15 cellular contexts compared by ENCODE assay signal in the genomic region with DNA sequence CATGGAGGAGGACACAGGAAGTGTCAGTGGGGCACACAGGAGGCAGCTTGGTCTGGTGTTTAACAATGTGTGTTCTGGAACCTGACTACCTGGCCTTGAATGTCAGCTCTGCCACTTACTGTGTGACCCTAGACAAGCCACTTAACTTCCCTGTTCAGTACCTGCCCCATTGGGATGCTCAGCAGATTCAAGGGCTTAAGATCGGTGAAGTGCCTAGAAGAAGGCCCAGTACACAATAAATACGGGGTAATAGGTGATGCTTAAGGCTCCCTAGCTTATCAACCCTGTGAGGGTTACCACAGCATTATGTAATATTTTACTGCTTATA. TPM values are rescaled to one million over a fixed set of nuclear protein-coding genes. Genes with fewer than 3 reads are reported as not detected.
DNase-seq lines count a peak whose midpoint lies in the region; ATAC-seq and TF ChIP-seq lines count a peak whose summit lies in the region.
"Had no signal": no experiment of that assay in that cellular context is flagged by ENCODE, and none has a peak within 500 bp of the region (broad histone marks: within the 10 kb centered on the region; RNA-seq: fewer than 3 reads in every experiment).

No MANE protein-coding gene starts in this region.

- H3K4me3 ChIP-seq in CD8-positive, alpha-beta T cell (ENCODE audit: low read depth, low read length), result no peak overlapping the region
- H3K4me3 ChIP-seq in hepatocyte, result no peak overlapping the region
- H3K4me3 ChIP-seq in skeletal muscle satellite cell (ENCODE audit: low read length), result no peak overlapping the region

- H3K4me2 ChIP-seq in hepatocyte (no peak overlapping the region), skeletal muscle satellite cell (ENCODE audit: low read length) (peak overlapping the region; percentile 88)

- H3K27ac Mint-ChIP-seq in CD8-positive, alpha-beta T cell, result peak overlapping the region; percentile 92
- H3K27ac Mint-ChIP-seq in Calu3 (ENCODE audit: unreplicated experiment), result no peak overlapping the region
- H3K27ac Mint-ChIP-seq: activated naive CD8-positive, alpha-beta T cell treated with anti-CD3 and anti-CD28 coated beads, Interleukin-2, amount 50 U/mL, for 24 hours; H9 had no signal

- H3K4me3 Mint-ChIP-seq in CD8-positive, alpha-beta T cell, result peak overlapping the region; percentile 73
- no peak overlapping the region for H3K4me3 Mint-ChIP-seq in Calu3 (ENCODE audit: low read depth, unreplicated experiment)

- H3K9ac ChIP-seq in skeletal muscle satellite cell (ENCODE audit: low read depth, low read length), result peak overlapping the region; percentile 99

- no peaks in the 10 kb centered on the region for H3K27me3 ChIP-seq in CD8-positive, alpha-beta T cell (ENCODE audit: insufficient read depth, low read length)
- H3K27me3 ChIP-seq in hepatocyte (no peaks in the 10 kb centered on the region), skeletal muscle satellite cell (ENCODE audit: control insufficient read depth, insufficient read depth, low read length) (no peaks in the 10 kb centered on the region)

- intact Hi-C loops in CD8-positive, alpha-beta T cell (cut with DNase I, micrococcal nuclease), result loop anchor here (10.0 kb wide), 7 partner anchors 1201 to 1879 kb away; a partner anchor contains a TSS
- intact Hi-C loops in Calu3 (cut with micrococcal nuclease; ENCODE audit: unreplicated experiment), result no loop called here

- H3K27me3 Mint-ChIP-seq in CD8-positive, alpha-beta T cell (ENCODE audit: low read depth), result peaks cover 3% of the 10 kb centered on the region
- no peaks in the 10 kb centered on the region for H3K27me3 Mint-ChIP-seq in Calu3 (ENCODE audit: unreplicated experiment)

- no peak for TF ChIP-seq CTCF in CD8-positive, alpha-beta T cell (IDR thresholded peaks at IDR 0.05)
- TF ChIP-seq CTCF in RWPE1 (conservative IDR thresholded peaks at IDR 0.05; ENCODE audit: low read depth) (no peak), hepatocyte (IDR thresholded peaks at IDR 0.05; ENCODE audit: poor library complexity) (no peak), Calu3 (IDR thresholded peaks at IDR 0.05; ENCODE audit: unreplicated experiment) (no peak)

- ATAC-seq in CD8-positive, alpha-beta T cell, result no peak
- ATAC-seq in HG02885 (IDR thresholded peaks at IDR 0.05; ENCODE audit: poor library complexity, unreplicated experiment), result no peak
- ATAC-seq in GM21423 (IDR thresholded peaks at IDR 0.05; ENCODE audit: unreplicated experiment), result no peak
- ATAC-seq: activated naive CD8-positive, alpha-beta T cell treated with anti-CD3 and anti-CD28 coated beads, Interleukin-2, amount 50 U/mL, for 24 hours had no signal

- POLR2A ChIA-PET in CD8-positive, alpha-beta T cell (lab: Charles Lee), result interaction anchor here (1.0 kb wide), 1 partner anchor 9 kb away, joined by 3 read pairs; no protein-coding TSS in a partner anchor
- POLR2A ChIA-PET in RWPE1 (lab: Yijun Ruan, JAX; ENCODE audit: low non-redundant PET), result no interaction called here

- no peaks in the 10 kb centered on the region for H3K9me2 ChIP-seq in hepatocyte (replicated peaks; ENCODE audit: insufficient read depth)

- H4K20me1 ChIP-seq in hepatocyte (ENCODE audit: insufficient read depth, poor library complexity, severe bottlenecking), result peaks cover 23% of the 10 kb centered on the region

- no peaks in the 10 kb centered on the region for H3K36me3 ChIP-seq in CD8-positive, alpha-beta T cell (ENCODE audit: insufficient read depth, low read length)
- H3K36me3 ChIP-seq in hepatocyte (replicated peaks; ENCODE audit: insufficient read depth, low read depth) (no peaks in the 10 kb centered on the region), skeletal muscle satellite cell (ENCODE audit: insufficient read depth, low read length) (no peaks in the 10 kb centered on the region)

- H3K36me3 Mint-ChIP-seq in CD8-positive, alpha-beta T cell, result peaks cover 17% of the 10 kb centered on the region
- H3K36me3 Mint-ChIP-seq in Calu3 (ENCODE audit: insufficient read depth, unreplicated experiment), result peaks cover 29% of the 10 kb centered on the region

- H3K4me1 Mint-ChIP-seq in CD8-positive, alpha-beta T cell (ENCODE audit: low read depth), result peaks cover 35% of the 10 kb centered on the region
- peaks cover 22% of the 10 kb centered on the region for H3K4me1 Mint-ChIP-seq in Calu3 (ENCODE audit: low read depth, unreplicated experiment)

- H3K79me2 ChIP-seq in hepatocyte, result peaks cover 32% of the 10 kb centered on the region

- no peak overlapping the region for H2AFZ ChIP-seq in hepatocyte

- WGBS in hepatocyte (ENCODE audit: low lambda C conversion rate, missing lambda C conversion rate), result 91% methylated on average over 2 of the region's 2 CpGs

- H3K4me1 ChIP-seq in CD8-positive, alpha-beta T cell (ENCODE audit: insufficient read depth, low read length), result peaks cover 23% of the 10 kb centered on the region
- H3K4me1 ChIP-seq in hepatocyte (ENCODE audit: insufficient read depth) (peaks cover 27% of the 10 kb centered on the region), skeletal muscle satellite cell (ENCODE audit: control insufficient read depth, insufficient read depth, low read length) (peaks cover 39% of the 10 kb centered on the region)

- H3K27ac ChIP-seq in CD8-positive, alpha-beta T cell (ENCODE audit: low read depth, low read length), result no peak overlapping the region
- peak overlapping the region; percentile 82 for H3K27ac ChIP-seq in RWPE1
- peak overlapping the region; percentile 71 for H3K27ac ChIP-seq in hepatocyte

- no TSS peak for BruUV-seq in Calu3 (replicated peaks; lab: Mats Ljungman, UMichigan)

- no peaks in the 10 kb centered on the region for H3K9me3 Mint-ChIP-seq in CD8-positive, alpha-beta T cell
- H3K9me3 Mint-ChIP-seq in Calu3 (ENCODE audit: low read depth, unreplicated experiment), result no peaks in the 10 kb centered on the region
- H3K9me3 Mint-ChIP-seq: activated naive CD8-positive, alpha-beta T cell treated with anti-CD3 and anti-CD28 coated beads, Interleukin-2, amount 50 U/mL, for 24 hours; H9 had no signal

- H3K9me3 ChIP-seq in CD8-positive, alpha-beta T cell (ENCODE audit: low read length), result no peaks in the 10 kb centered on the region
- H3K9me3 ChIP-seq in hepatocyte (ENCODE audit: low read depth) (no peaks in the 10 kb centered on the region), skeletal muscle satellite cell (replicated peaks; ENCODE audit: low read length) (no peaks in the 10 kb centered on the region)

- no peak for DNase-seq in CD8-positive, alpha-beta T cell
- DNase-seq in RWPE1 (ENCODE audit: low spot score) (no peak), hepatocyte (ENCODE audit: low spot score) (no peak), Calu3 (no peak), amygdala (lab: John Stamatoyannopoulos, UW) (no peak)
- DNase-seq: activated CD4-positive, alpha-beta T cell treated with anti-CD3 and anti-CD28 coated beads, Interleukin-2, amount 50 U/mL, for 4 hours; activated naive CD8-positive, alpha-beta T cell treated with anti-CD3 and anti-CD28 coated beads, Interleukin-2, amount 50 U/mL, for 24 hours; effector CD8-positive, alpha-beta T cell; H9; NCI-H524; T-helper 1 cell had no signal

- CTCF ChIA-PET in CD8-positive, alpha-beta T cell (lab: Charles Lee), result interaction anchor here (1.8 kb wide), 1 partner anchor 9 kb away, joined by 3 read pairs; no protein-coding TSS in a partner anchor
- CTCF ChIA-PET in RWPE1 (lab: Yijun Ruan, JAX) (interaction anchor here (0.6 kb wide), 1 partner anchor 125 kb away, joined by 3 read pairs; no protein-coding TSS in a partner anchor), Calu3 (lab: Charles Lee) (no interaction called here)

RNA-seq across cellular contexts. Expression of a gene that starts 1.6 kb away (rescaled TPM):
- total RNA-seq in CD8-positive, alpha-beta T cell, result 10 to 100 TPM; 67.3 to 69.3 TPM
- 69.6 and 70.0 TPM in 2 replicates for total RNA-seq in hepatocyte
- polyA plus RNA-seq in hepatocyte, result 51.3 and 61.8 TPM in 2 replicates
- total RNA-seq in skeletal muscle satellite cell (2012; rRNA removed), result 35.2 and 49.1 TPM in 2 replicates
- total RNA-seq in Calu3 (2022), result 12.0 and 16.5 TPM in 2 replicates

RNA-seq across cellular contexts. Expression of a gene that starts 33.9 kb away (rescaled TPM):
- not detected for total RNA-seq in CD8-positive, alpha-beta T cell
- total RNA-seq in hepatocyte, result not detected in 2 replicates
- not detected in 2 replicates for polyA plus RNA-seq in hepatocyte
- total RNA-seq in skeletal muscle satellite cell (2012; rRNA removed), result not detected in 2 replicates
- total RNA-seq in Calu3 (2022), result not detected in 2 replicates
- total RNA-seq: H9, mucosa of gallbladder had no signal
